Comparison of ENCODE assay signal across 8 cellular contexts in the genomic region with DNA sequence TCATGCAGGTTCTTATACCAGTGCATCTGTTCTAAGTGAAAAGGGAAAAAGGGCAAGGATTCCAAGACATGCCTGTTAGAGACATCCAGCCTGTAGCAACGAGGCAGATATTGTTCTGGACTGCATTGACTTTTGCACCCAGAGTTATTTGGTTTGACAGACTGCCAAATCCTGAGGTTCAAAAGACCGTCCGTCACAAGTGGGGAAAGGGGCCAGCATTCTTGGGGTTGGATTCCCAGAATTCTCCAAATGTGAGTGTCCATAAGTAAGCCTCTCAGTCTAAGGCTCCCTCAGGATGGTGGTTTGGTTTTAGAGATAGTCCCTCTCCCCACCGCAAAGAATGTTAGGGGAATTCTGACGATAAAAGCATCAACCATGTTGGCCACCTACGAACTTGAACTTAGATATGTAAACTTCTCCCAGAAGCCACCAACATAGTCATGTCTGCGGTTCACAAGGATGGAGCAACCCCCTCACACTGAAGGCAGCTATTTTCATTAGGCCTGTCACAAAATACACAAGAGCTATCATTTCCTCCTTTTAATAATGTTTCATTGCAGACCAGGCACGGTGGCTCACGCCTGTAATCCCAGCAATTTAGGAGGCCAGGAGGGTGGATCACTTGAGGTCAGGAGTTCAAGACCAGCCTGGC. TPM values are rescaled to one million over a fixed set of nuclear protein-coding genes. Genes with fewer than 3 reads are reported as not detected.
A peak's percentile ranks its signal among the peaks of the same experiment; 100 is the strongest.
DNase-seq lines count a peak whose midpoint lies in the region; FAIRE-seq and TF ChIP-seq lines count a peak whose summit lies in the region.
"Had no signal": no experiment of that assay in that cellular context is flagged by ENCODE, and none has a peak within 500 bp of the region (broad histone marks: within the 10 kb centered on the region; RNA-seq: fewer than 3 reads in every experiment).

No MANE protein-coding gene starts in this region.

- H3K4me1 ChIP-seq in astrocyte (ENCODE audit: insufficient read depth, low read length) (peaks cover 22% of the 10 kb centered on the region), transverse colon (peaks cover 4 to 13% (median 9%) of the 10 kb centered on the region in 4 donors)

- no peak for TF ChIP-seq POLR2A in transverse colon (IDR thresholded peaks at IDR 0.05)

- H2AFZ ChIP-seq in astrocyte (ENCODE audit: low read depth, low read length), result no peak overlapping the region

- H3K4me1 Mint-ChIP-seq in astrocyte (ENCODE audit: low read depth, unreplicated experiment), result peaks cover 43% of the 10 kb centered on the region
- peaks cover 49% of the 10 kb centered on the region for H3K4me1 Mint-ChIP-seq in CD14-positive monocyte
- H3K4me1 Mint-ChIP-seq: IgD-negative memory B cell had no signal

- TF ChIP-seq CTCF in astrocyte (IDR thresholded peaks at IDR 0.05; ENCODE audit: insufficient read depth, low read depth, low read length) (no peak), transverse colon (IDR thresholded peaks at IDR 0.05) (no peak), CD14-positive monocyte (IDR thresholded peaks at IDR 0.05) (no peak)

- DNase-seq in HT1080 (ENCODE audit: low read depth) (peak; percentile 100), astrocyte (ENCODE audit: low read depth) (peak; percentile 100), kidney glomerular epithelial cell (lab: John Stamatoyannopoulos, UW) (peak; percentile 100), transverse colon (peak; percentile 39), GM19239 (ENCODE audit: insufficient read length, low spot score) (no peak), CD14-positive monocyte (ENCODE audit: low spot score) (no peak), NCI-H187 (lab: John Stamatoyannopoulos, UW) (no peak)

- 35 to 43% methylated on average over 4 to 9 of the region's 9 CpGs for WGBS in transverse colon (ENCODE audit: low coverage in 1 of 2), 2 donors

- H3K9me3 Mint-ChIP-seq in astrocyte (ENCODE audit: unreplicated experiment), result peaks cover 5% of the 10 kb centered on the region
- peaks cover 3 to 16% (median 11%) of the 10 kb centered on the region in 7 donors for H3K9me3 Mint-ChIP-seq in CD14-positive monocyte

- H3K27ac Mint-ChIP-seq in astrocyte (ENCODE audit: unreplicated experiment), result peak overlapping the region; percentile 91
- H3K27ac Mint-ChIP-seq in CD14-positive monocyte, result no peak overlapping the region

- H3K9ac ChIP-seq in astrocyte (ENCODE audit: low read length), result peak overlapping the region; percentile 55

- FAIRE-seq in astrocyte (lab: Jason Lieb, UNC) (peak; percentile 98), GM19239 (lab: Jason Lieb, UNC) (no peak)

- H3K9me3 ChIP-seq in astrocyte (ENCODE audit: insufficient read depth, low read depth, low read length), result no peaks in the 10 kb centered on the region
- H3K9me3 ChIP-seq in transverse colon, result no peaks in the 10 kb centered on the region

- H3K27me3 ChIP-seq in astrocyte (ENCODE audit: insufficient read depth, low read length) (no peaks in the 10 kb centered on the region), transverse colon (no peaks in the 10 kb centered on the region)

- H3K36me3 ChIP-seq in astrocyte (ENCODE audit: insufficient read depth, low read length) (no peaks in the 10 kb centered on the region), transverse colon (no peaks in the 10 kb centered on the region)

- peak overlapping the region; percentile 40 for H3K4me2 ChIP-seq in astrocyte (ENCODE audit: low read length)

- H3K4me3 Mint-ChIP-seq in astrocyte (ENCODE audit: unreplicated experiment), result peak overlapping the region; percentile 45
- H3K4me3 Mint-ChIP-seq in CD14-positive monocyte, result no peak overlapping the region
- H3K4me3 Mint-ChIP-seq: IgD-negative memory B cell had no signal

- no peaks in the 10 kb centered on the region for H3K27me3 Mint-ChIP-seq in astrocyte (ENCODE audit: low read depth, unreplicated experiment)
- peaks cover 0 to 2% (median 2%) of the 10 kb centered on the region in 3 donors for H3K27me3 Mint-ChIP-seq in CD14-positive monocyte (ENCODE audit: low read depth in 3 of 3)

- H3K79me2 ChIP-seq in astrocyte (ENCODE audit: insufficient read depth, low read length), result no peaks in the 10 kb centered on the region

- H3K36me3 Mint-ChIP-seq in astrocyte (ENCODE audit: low read depth, unreplicated experiment) (peaks cover 2% of the 10 kb centered on the region), CD14-positive monocyte (peaks cover 0 to 3% of the 10 kb centered on the region in 2 donors)

- no peaks in the 10 kb centered on the region for H4K20me1 ChIP-seq in astrocyte (ENCODE audit: insufficient read depth, low read length)

- H3K27ac ChIP-seq in astrocyte (ENCODE audit: low read depth, low read length), result peak overlapping the region; percentile 75
- H3K27ac ChIP-seq in transverse colon, result peak overlapping the region; percentile 5 to 56 (median 37)

- intact Hi-C loops in transverse colon (cut with DNase I; ENCODE audit: low total_unique reads) (no loop called here), CD14-positive monocyte (cut with micrococcal nuclease) (no loop called here)

- no peak for TF ChIP-seq EP300 in transverse colon (IDR thresholded peaks at IDR 0.05; ENCODE audit: low read depth)

- in situ Hi-C loops in transverse colon (cut with MboI; ENCODE audit: low pct_ligation_motif_present in 1 of 4, low pct_unique_long_range_greater_than_20kb in 1 of 4, low sequenced_read_pairs in 3 of 4), result no loop called here

- H3K4me3 ChIP-seq in astrocyte (ENCODE audit: insufficient read depth, low read depth, low read length) (no peak overlapping the region), transverse colon (no peak overlapping the region)

RNA-seq across cellular contexts. Expression of a gene that starts 13.6 kb away (rescaled TPM):
- 17.8 and 18.6 TPM in 2 replicates for total RNA-seq in HT1080 (2014; rRNA removed; shearing (Covaris generic))
- 50.2 and 60.0 TPM in 2 replicates for polyA plus RNA-seq in HT1080 (2015; cell fraction: cytosol; rRNA removed)
- polyA plus RNA-seq in HT1080 (2015; cell fraction: nucleus; rRNA removed), result 52.2 and 55.0 TPM in 2 replicates
- 29.8 and 37.2 TPM in 2 replicates for total RNA-seq in astrocyte
- 10 to 100 TPM in 3 of 4 donors, 1 to 10 TPM in 1; 6.7 to 20.6 (median 19.6) TPM for total RNA-seq in transverse colon
- polyA plus RNA-seq in CD14-positive monocyte, result 10 to 100 TPM; 40.4 to 59.3 TPM

RNA-seq across cellular contexts. Expression of a gene that starts 49.3 kb away (rescaled TPM):
- total RNA-seq in HT1080 (2014; rRNA removed; shearing (Covaris generic)), result 366 and 380 TPM in 2 replicates
- 93.6 and 307 TPM in 2 replicates for polyA plus RNA-seq in HT1080 (2015; cell fraction: cytosol; rRNA removed)
- polyA plus RNA-seq in HT1080 (2015; cell fraction: nucleus; rRNA removed), result 106 and 154 TPM in 2 replicates
- total RNA-seq in astrocyte (428 and 484 TPM in 2 replicates), transverse colon (100 to 1,000 TPM in 2 of 4 donors, 1 to 10 TPM in 2; 4.5 to 143 (median 58.5) TPM)
- polyA plus RNA-seq in CD14-positive monocyte, result 100 to 1,000 TPM; 178 to 196 TPM

Comparison
In these comparisons a context has a peak if more than half of its experiments do, and no peak if none do; other contexts are left out.
1. DNase-seq: peak in HT1080 (single experiment), astrocyte (single experiment), kidney glomerular epithelial cell (single experiment) and transverse colon (single experiment); none in GM19239 (single experiment), CD14-positive monocyte (single experiment) and NCI-H187 (0 of 2).